In genomic region chr22:35928273-35928798, GRCh38 we compare ENCODE assay signal across 17 cellular contexts.
DNase-seq lines count a peak whose midpoint lies in the region; ATAC-seq and TF ChIP-seq lines count a peak whose summit lies in the region.
"Had no signal": no experiment of that assay in that cellular context is flagged by ENCODE, and none has a peak within 500 bp of the region (broad histone marks: within the 10 kb centered on the region; RNA-seq: fewer than 3 reads in every experiment).

No MANE protein-coding gene starts in this region.

- ATAC-seq in GM19035 (IDR thresholded peaks at IDR 0.05; ENCODE audit: unreplicated experiment) = no peak

- no peak overlapping the region for H3K27ac Mint-ChIP-seq in activated T-cell treated with anti-CD3 and anti-CD28 coated beads, Interleukin-2, amount 50 U/mL, for 24 hours
- H3K27ac Mint-ChIP-seq: CD14-positive monocyte had no signal

- H3K4me2 ChIP-seq in osteoblast (ENCODE audit: insufficient read depth, low read length) = no peak overlapping the region
- H3K4me2 ChIP-seq: SK-N-SH had no signal

- peaks cover 48% of the 10 kb centered on the region for H3K79me2 ChIP-seq in osteoblast (ENCODE audit: insufficient read depth, low read length)

- peaks cover 2% of the 10 kb centered on the region for H3K4me1 ChIP-seq in osteoblast (ENCODE audit: insufficient read depth, low read length)

- no peaks in the 10 kb centered on the region for H3K4me1 Mint-ChIP-seq in activated T-cell treated with anti-CD3 and anti-CD28 coated beads, Interleukin-2, amount 50 U/mL, for 24 hours (ENCODE audit: low read depth)
- H3K4me1 Mint-ChIP-seq: CD14-positive monocyte had no signal

- H2AFZ ChIP-seq in osteoblast (ENCODE audit: low read length) = no peak overlapping the region
- H2AFZ ChIP-seq: GM23248 had no signal

- H3K36me3 ChIP-seq in osteoblast (ENCODE audit: insufficient read depth, low read length) = no peaks in the 10 kb centered on the region

- no peaks in the 10 kb centered on the region for H3K36me3 Mint-ChIP-seq in activated T-cell treated with anti-CD3 and anti-CD28 coated beads, Interleukin-2, amount 50 U/mL, for 24 hours (ENCODE audit: low read depth)
- H3K36me3 Mint-ChIP-seq: CD14-positive monocyte had no signal

- H3K27ac ChIP-seq in C4-2B = peak overlapping the region; percentile 35; the same call in 1 of the 2 replicates
- H3K27ac ChIP-seq in VCaP = peak overlapping the region; percentile 65
- H3K27ac ChIP-seq in osteoblast (ENCODE audit: low read depth, low read length) = no peak overlapping the region
- H3K27ac ChIP-seq: GM23248 had no signal

- H4K20me1 ChIP-seq in osteoblast (ENCODE audit: insufficient read depth, low read length) = no peaks in the 10 kb centered on the region

- H3K27me3 Mint-ChIP-seq in activated T-cell treated with anti-CD3 and anti-CD28 coated beads, Interleukin-2, amount 50 U/mL, for 24 hours = no peaks in the 10 kb centered on the region

- H3K4me3 Mint-ChIP-seq in activated T-cell treated with anti-CD3 and anti-CD28 coated beads, Interleukin-2, amount 50 U/mL, for 24 hours = no peak overlapping the region
- H3K4me3 Mint-ChIP-seq: CD14-positive monocyte had no signal

- H3K9me3 ChIP-seq in osteoblast (ENCODE audit: low read depth, low read length) = no peaks in the 10 kb centered on the region
- H3K9me3 ChIP-seq: SK-N-SH had no signal

- DNase-seq in DMS79 treated with DMSO at 0.1 percent for 48 hours (lab: John Stamatoyannopoulos, UW) = peak; percentile 56
- peak; percentile 15 for DNase-seq in osteoblast (ENCODE audit: insufficient read length, low spot score, missing footprints)
- DNase-seq in globus pallidus (ENCODE audit: low spot score) = no peak
- DNase-seq in activated T-cell treated with anti-CD3 and anti-CD28 coated beads, Interleukin-2, amount 50 U/mL, for 24 hours = no peak
- DNase-seq: AML-193, GM23248, KG1, NCI-H1436, NCI-H1930, NCI-H446 treated with DMSO at 0.1 percent for 48 hours, NCI-H748 treated with DMSO at 0.1 percent for 48 hours, SHP77, SK-N-SH had no signal

- no peak for TF ChIP-seq CTCF in C4-2B (conservative IDR thresholded peaks at IDR 0.05)
- TF ChIP-seq CTCF in VCaP (conservative IDR thresholded peaks at IDR 0.05) = no peak
- no peak for TF ChIP-seq CTCF in osteoblast (IDR thresholded peaks at IDR 0.05; ENCODE audit: extremely low read depth, low read depth, low read length)

- no peaks in the 10 kb centered on the region for H3K9me3 Mint-ChIP-seq in activated T-cell treated with anti-CD3 and anti-CD28 coated beads, Interleukin-2, amount 50 U/mL, for 24 hours
- H3K9me3 Mint-ChIP-seq: CD14-positive monocyte had no signal

- no peaks in the 10 kb centered on the region for H3K27me3 ChIP-seq in osteoblast (ENCODE audit: insufficient read depth, low read length)

- H3K4me3 ChIP-seq in osteoblast (ENCODE audit: insufficient read depth, low read length) = no peak overlapping the region
- H3K4me3 ChIP-seq: GM23248 had no signal

Comparison
In these comparisons a context has a peak if more than half of its experiments do, and no peak if none do; other contexts are left out.
1. DNase-seq: peak in DMS79 treated with DMSO at 0.1 percent for 48 hours (single experiment) and osteoblast (single experiment); none in globus pallidus (single experiment) and activated T-cell treated with anti-CD3 and anti-CD28 coated beads, Interleukin-2, amount 50 U/mL, for 24 hours (single experiment).